ENCODE assay signal across 9 cellular contexts in genomic region chr13:113489171-113489548, GRCh38. TPM values are rescaled to one million over a fixed set of nuclear protein-coding genes. Genes with fewer than 3 reads are reported as not detected.
A peak's percentile ranks its signal among the peaks of the same experiment; 100 is the strongest.
DNase-seq lines count a peak whose midpoint lies in the region; FAIRE-seq and TF ChIP-seq lines count a peak whose summit lies in the region.
"Had no signal": no experiment of that assay in that cellular context is flagged by ENCODE, and none has a peak within 500 bp of the region (broad histone marks: within the 10 kb centered on the region; RNA-seq: fewer than 3 reads in every experiment).

No MANE protein-coding gene starts in this region.

- H3K4me1 ChIP-seq in HUES48 (ENCODE audit: control insufficient read depth, insufficient read depth, low read length): peaks cover 40% of the 10 kb centered on the region

- H3K27ac Mint-ChIP-seq in brain: peak overlapping the region; percentile 86 to 96 (median 92)
- H3K27ac Mint-ChIP-seq in mesothelial cell of epicardium: peak overlapping the region; percentile 84

- H3K9ac ChIP-seq in HUES48 (ENCODE audit: low read depth, low read length): peak overlapping the region; percentile 62

- H3K4me1 Mint-ChIP-seq in brain (peaks cover 81% of the 10 kb centered on the region), mesothelial cell of epicardium (peaks cover 58% of the 10 kb centered on the region)

- H3K4me3 ChIP-seq in AG09309 (ENCODE audit: control insufficient read depth, low read depth, low read length) (peak overlapping the region; percentile 76), HUES48 (ENCODE audit: low read depth, low read length) (peak overlapping the region; percentile 82)

- no peaks in the 10 kb centered on the region for H3K9me3 ChIP-seq in HUES48 (ENCODE audit: control insufficient read depth, insufficient read depth, low read length)

- peaks cover 22% of the 10 kb centered on the region for H3K36me3 ChIP-seq in HUES48 (ENCODE audit: control insufficient read depth, insufficient read depth, low read length)

- DNase-seq in AG09309 (ENCODE audit: low read depth) (no peak), mesothelial cell of epicardium (ENCODE audit: low spot score in 2 of 2, unreplicated experiment in 2 of 2) (no peak), HEK293T (ENCODE audit: extremely low spot score) (no peak), NCI-H82 (lab: John Stamatoyannopoulos, UW) (no peak), OCI-M1 (lab: John Stamatoyannopoulos, UW) (no peak), frontal cortex (ENCODE audit: low spot score in 2 of 2) (no peak)
- DNase-seq: activated CD4-positive, CD25-positive, alpha-beta regulatory T cell treated with anti-CD3 and anti-CD28 coated beads, Interleukin-2, amount 50 U/mL, for 72 hours had no signal

- TF ChIP-seq CTCF in AG09309 (IDR thresholded peaks at IDR 0.05; ENCODE audit: control insufficient read depth, insufficient read depth, low read depth, low read length, missing control alignments): no peak
- TF ChIP-seq CTCF in brain (conservative IDR thresholded peaks at IDR 0.05): no peak
- TF ChIP-seq CTCF in mesothelial cell of epicardium (IDR thresholded peaks at IDR 0.05; ENCODE audit: unreplicated experiment): no peak

- H3K36me3 Mint-ChIP-seq in brain (peaks cover 4% of the 10 kb centered on the region), mesothelial cell of epicardium (no peaks in the 10 kb centered on the region)

- no peak for FAIRE-seq in frontal cortex (lab: Jason Lieb, UNC)

- no peaks in the 10 kb centered on the region for H3K27me3 ChIP-seq in HUES48 (ENCODE audit: control insufficient read depth, insufficient read depth, low read length)

- H3K27ac ChIP-seq in HUES48 (ENCODE audit: low read depth, low read length): peak overlapping the region; percentile 23

- H3K9me3 Mint-ChIP-seq in brain (no peaks in the 10 kb centered on the region), mesothelial cell of epicardium (no peaks in the 10 kb centered on the region)

- peaks cover 6% of the 10 kb centered on the region for H3K27me3 Mint-ChIP-seq in brain
- no peaks in the 10 kb centered on the region for H3K27me3 Mint-ChIP-seq in mesothelial cell of epicardium (ENCODE audit: low read depth)

- CTCF ChIA-PET in HEK293T (lab: Yijun Ruan, JAX): interaction anchor here (1.3 to 1.4 kb wide), 2 partner anchors 8 to 72 kb away, joined by 3 read pairs; no protein-coding TSS in a partner anchor

- POLR2A ChIA-PET in HEK293T (lab: Yijun Ruan, JAX): interaction anchor here (1.4 kb wide), 1 partner anchor 73 kb away, joined by 3 read pairs; no protein-coding TSS in a partner anchor

- peak overlapping the region; percentile 88 to 97 (median 92) for H3K4me3 Mint-ChIP-seq in brain
- peak overlapping the region; percentile 71 for H3K4me3 Mint-ChIP-seq in mesothelial cell of epicardium

TF ChIP-seq in HEK293T, 16 proteins besides CTCF, POLR2A, EP300 and RAD21:
- TF ChIP-seq FOXM1 (IDR thresholded peaks at IDR 0.05; ENCODE audit: borderline replicate concordance) (no peak), ELF4 (IDR thresholded peaks at IDR 0.05) (no peak), SUZ12 (IDR thresholded peaks at IDR 0.05) (no peak), BHLHE40 (IDR thresholded peaks at IDR 0.05; ENCODE audit: borderline replicate concordance) (no peak), SP1 (IDR thresholded peaks at IDR 0.05) (no peak), CTBP1 (IDR thresholded peaks at IDR 0.05; ENCODE audit: borderline replicate concordance) (no peak), LEF1 (IDR thresholded peaks at IDR 0.05; ENCODE audit: borderline replicate concordance) (no peak)

RNA-seq across cellular contexts. Expression of gene DCUN1D2, which starts 1.4 kb away (rescaled TPM):
- polyA plus RNA-seq in brain (ENCODE audit: insufficient read depth, low read depth, low replicate concordance): 16.0 TPM
- total RNA-seq in mesothelial cell of epicardium (34.8 to 43.3 TPM (median 40.2 TPM) in 3 replicates), frontal cortex (11.8 TPM)

RNA-seq across cellular contexts. Expression of gene ADPRHL1, which starts 35.9 kb away (rescaled TPM):
- polyA plus RNA-seq in brain (ENCODE audit: insufficient read depth, low read depth, low replicate concordance): 133 TPM
- 3.4 to 4.2 TPM (median 4.1 TPM) in 3 replicates for total RNA-seq in mesothelial cell of epicardium
- 1.2 TPM for total RNA-seq in frontal cortex
